In genomic region chr2:11014026-11014425, GRCh38 we compare ENCODE assay signal across 9 cellular contexts.
"Had no signal": no experiment of that assay in that cellular context is flagged by ENCODE, and none has a peak within 500 bp of the region (broad histone marks: within the 10 kb centered on the region; RNA-seq: fewer than 3 reads in every experiment).

No MANE protein-coding gene starts in this region.

- ATAC-seq: HCT116, K562 had no signal

- DNase-seq: GM23248, GOT3, H7, HFFc6, IMR-90 had no signal

- H3K27ac ChIP-seq: GM23248 had no signal

- FAIRE-seq: HTR-8/SVneo, K562 had no signal

- H3K4me3 ChIP-seq: GM23248, HAP-1, K562 had no signal
